32 cellular contexts compared by ENCODE assay signal in the genomic region with DNA sequence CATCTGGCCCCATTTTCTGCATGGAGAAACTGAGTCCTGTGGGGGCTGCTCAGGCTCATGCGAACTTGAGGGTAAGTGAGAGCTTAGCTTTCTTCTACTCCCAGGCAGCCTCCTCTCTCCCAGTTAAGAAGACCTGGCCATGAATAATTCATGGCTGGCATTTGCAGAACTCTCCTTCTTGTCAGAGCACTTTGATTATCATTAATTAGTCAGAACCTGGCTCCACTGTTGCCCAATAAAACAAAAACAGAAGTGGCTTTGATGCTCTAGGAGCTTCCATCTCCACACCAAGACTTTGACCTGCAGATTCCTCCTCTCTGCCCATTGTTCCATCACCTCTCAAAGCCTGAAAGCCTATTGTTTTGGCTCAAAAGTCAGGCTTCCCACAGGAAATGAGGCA. TPM values are rescaled to one million over a fixed set of nuclear protein-coding genes. Genes with fewer than 3 reads are reported as not detected.
"Had no signal": no experiment of that assay in that cellular context is flagged by ENCODE, and none has a peak within 500 bp of the region (broad histone marks: within the 10 kb centered on the region; RNA-seq: fewer than 3 reads in every experiment).

No MANE protein-coding gene starts in this region.

- H3K27ac ChIP-seq: esophagus muscularis mucosa, foreskin keratinocyte, heart right ventricle, neural progenitor cell, parathyroid adenoma, right atrium auricular region, suprapubic skin, transverse colon, upper lobe of right lung, uterus had no signal

- H3K27me3 ChIP-seq: esophagus muscularis mucosa, foreskin keratinocyte, heart right ventricle, neural progenitor cell, right atrium auricular region, suprapubic skin, transverse colon, upper lobe of right lung, uterus had no signal

- H3K79me2 ChIP-seq: parathyroid adenoma had no signal

- H3K4me1 Mint-ChIP-seq: naive thymus-derived CD4-positive, alpha-beta T cell; nephron; neural progenitor cell; stimulated activated naive CD8-positive, alpha-beta T cell treated with anti-CD3 and anti-CD28 coated beads, Interleukin-15, amount 100 ng/mL, for 72 hours had no signal

- H3K9me3 Mint-ChIP-seq: endodermal cell; naive thymus-derived CD4-positive, alpha-beta T cell; nephron; neural progenitor cell; stimulated activated naive CD8-positive, alpha-beta T cell treated with anti-CD3 and anti-CD28 coated beads, Interleukin-15, amount 100 ng/mL, for 72 hours had no signal

- H3K4me2 ChIP-seq: neural progenitor cell, smooth muscle cell had no signal

- H3K4me3 ChIP-seq: esophagus muscularis mucosa, heart right ventricle, lung, neural progenitor cell, right atrium auricular region, smooth muscle cell, suprapubic skin, transverse colon, upper lobe of right lung, uterus had no signal

- H3K27ac Mint-ChIP-seq: endodermal cell; naive thymus-derived CD4-positive, alpha-beta T cell; nephron; neural progenitor cell; progenitor cell of endocrine pancreas had no signal

- ATAC-seq: foreskin keratinocyte; heart right ventricle; left lobe of liver; naive thymus-derived CD4-positive, alpha-beta T cell; sciatic nerve; stimulated activated naive CD8-positive, alpha-beta T cell treated with anti-CD3 and anti-CD28 coated beads, Interleukin-15, amount 100 ng/mL, for 72 hours; upper lobe of right lung had no signal

- H3K36me3 ChIP-seq: esophagus muscularis mucosa, heart right ventricle, neural progenitor cell, right atrium auricular region, suprapubic skin, transverse colon, upper lobe of right lung, uterus had no signal

- H3K27me3 Mint-ChIP-seq: naive thymus-derived CD4-positive, alpha-beta T cell; progenitor cell of endocrine pancreas; stimulated activated naive CD8-positive, alpha-beta T cell treated with anti-CD3 and anti-CD28 coated beads, Interleukin-15, amount 100 ng/mL, for 72 hours had no signal

- DNase-seq: effector CD8-positive, alpha-beta T cell; endodermal cell; glutamatergic neuron; heart right ventricle; hippocampal formation; kidney; mesenchymal stem cell; midbrain; naive thymus-derived CD4-positive, alpha-beta T cell; stimulated activated CD4-positive, alpha-beta T cell treated with anti-CD3 and anti-CD28 coated beads, Interleukin-12 subunit alpha, Interleukin-12 subunit beta, amount 100 ng/mL, for 4 hours; stimulated activated CD4-positive, alpha-beta T cell treated with anti-CD3 and anti-CD28 coated beads, Interleukin-1b, Interleukin-23, amount 100 ng/mL, for 48 hours; stimulated activated CD4-positive, alpha-beta T cell treated with anti-CD3 and anti-CD28 coated beads, Interleukin-4, amount 100 ng/mL, for 1 hour; stimulated activated CD8-positive, alpha-beta memory T cell treated with anti-CD3 and anti-CD28 coated beads, Interleukin-4, amount 100 ng/mL, for 48 hours; stimulated activated naive CD4-positive, alpha-beta T cell; stimulated activated naive CD8-positive, alpha-beta T cell treated with anti-CD3 and anti-CD28 coated beads, Interleukin-15, amount 100 ng/mL, for 72 hours; transverse colon; upper lobe of right lung; uterus had no signal

- H3K9ac ChIP-seq: neural progenitor cell, parathyroid adenoma had no signal

- H3K4me1 ChIP-seq: esophagus muscularis mucosa, foreskin keratinocyte, heart right ventricle, neural progenitor cell, parathyroid adenoma, right atrium auricular region, suprapubic skin, transverse colon, upper lobe of right lung, uterus had no signal

- H3K4me3 Mint-ChIP-seq: endodermal cell; naive thymus-derived CD4-positive, alpha-beta T cell; nephron; neural progenitor cell; stimulated activated naive CD8-positive, alpha-beta T cell treated with anti-CD3 and anti-CD28 coated beads, Interleukin-15, amount 100 ng/mL, for 72 hours had no signal

- H3K36me3 Mint-ChIP-seq: naive thymus-derived CD4-positive, alpha-beta T cell; neural progenitor cell had no signal

RNA-seq across cellular contexts. Expression of a gene that starts 45.5 kb away (rescaled TPM):
- total RNA-seq: fibroblast of lung had no signal
- polyA plus RNA-seq: liver had no signal
